ENCODE assay signal across 18 cellular contexts in genomic region chr20:63877755-63878470, GRCh38. TPM values are rescaled to one million over a fixed set of nuclear protein-coding genes. Genes with fewer than 3 reads are reported as not detected.
DNase-seq lines count a peak whose midpoint lies in the region; ATAC-seq and TF ChIP-seq lines count a peak whose summit lies in the region.
"Had no signal": no experiment of that assay in that cellular context is flagged by ENCODE, and none has a peak within 500 bp of the region (broad histone marks: within the 10 kb centered on the region; RNA-seq: fewer than 3 reads in every experiment).

No MANE protein-coding gene starts in this region.

- no peak overlapping the region for H3K27ac ChIP-seq in Panc1 (ENCODE audit: low read length)
- H3K27ac ChIP-seq in trophoblast cell (ENCODE audit: low read depth, low read length) = no peak overlapping the region
- H3K27ac ChIP-seq in H9 (ENCODE audit: insufficient read length, low read depth, low read length) = no peak overlapping the region
- H3K27ac ChIP-seq in foreskin keratinocyte = no peak overlapping the region
- H3K27ac ChIP-seq: Peyer's patch had no signal

- H3K79me2 ChIP-seq in trophoblast cell (ENCODE audit: control insufficient read depth, insufficient read depth, low read length, poor library complexity) (no peaks in the 10 kb centered on the region), H9 (ENCODE audit: insufficient read depth, low read length) (no peaks in the 10 kb centered on the region)

- H2BK12ac ChIP-seq in trophoblast cell (ENCODE audit: low read length) = no peak overlapping the region
- H2BK12ac ChIP-seq in H9 (ENCODE audit: insufficient read length, low read depth, low read length) = no peak overlapping the region

- peak overlapping the region; percentile 4 for H3K4ac ChIP-seq in trophoblast cell (ENCODE audit: low read depth, low read length)
- H3K4ac ChIP-seq in H9 (ENCODE audit: low read depth, low read length) = no peak overlapping the region

- peak overlapping the region in 6 of 7 donors; percentile 28 to 60 (median 45) for H3K27ac Mint-ChIP-seq in CD14-positive monocyte
- H3K27ac Mint-ChIP-seq in H9 = no peak overlapping the region

- in situ Hi-C loops in Panc1 (cut with HindIII; ENCODE audit: low pct_unique_long_range_greater_than_20kb, low sequenced_read_pairs) = no loop called here

- H3K27me3 ChIP-seq in Panc1 (ENCODE audit: control insufficient read depth, insufficient read depth, low read length) (no peaks in the 10 kb centered on the region), trophoblast cell (ENCODE audit: insufficient read depth, low read length) (no peaks in the 10 kb centered on the region), H9 (ENCODE audit: insufficient read depth, low read length) (no peaks in the 10 kb centered on the region), foreskin keratinocyte (no peaks in the 10 kb centered on the region)
- H3K27me3 ChIP-seq: Peyer's patch had no signal

- H3K9me3 Mint-ChIP-seq in CD14-positive monocyte (peaks cover 0 to 2% (median 0%) of the 10 kb centered on the region in 7 donors), H9 (no peaks in the 10 kb centered on the region)

- H2BK120ac ChIP-seq in trophoblast cell (ENCODE audit: insufficient read depth, low read length, poor library complexity) = no peak overlapping the region
- H2BK120ac ChIP-seq in H9 (ENCODE audit: low read depth, low read length, poor library complexity, severe bottlenecking) = no peak overlapping the region

- H4K8ac ChIP-seq in trophoblast cell (ENCODE audit: low read depth, low read length) = no peak overlapping the region
- no peak overlapping the region for H4K8ac ChIP-seq in H9 (replicated peaks; ENCODE audit: insufficient read length, low read depth, low read length)

- H3K18ac ChIP-seq in trophoblast cell (ENCODE audit: low read length) = no peak overlapping the region
- no peak overlapping the region for H3K18ac ChIP-seq in H9 (ENCODE audit: insufficient read length, low read depth, low read length)

- H4K91ac ChIP-seq in trophoblast cell (ENCODE audit: low read depth, low read length) = no peak overlapping the region
- no peak overlapping the region for H4K91ac ChIP-seq in H9 (ENCODE audit: insufficient read length, low read depth, low read length)

- H3K36me3 ChIP-seq in Panc1 (ENCODE audit: control insufficient read depth, insufficient read depth, low read length) (peaks cover 11% of the 10 kb centered on the region), trophoblast cell (ENCODE audit: control insufficient read depth in 1 of 2, insufficient read depth in 2 of 2, low read length in 2 of 2) (peaks cover 77 to 78% of the 10 kb centered on the region in 2 experiments)

- no peaks in the 10 kb centered on the region for H3K23me2 ChIP-seq in H9 (ENCODE audit: insufficient read length, low read depth, low read length, poor library complexity, severe bottlenecking)

- no peak overlapping the region for H3K23ac ChIP-seq in trophoblast cell (ENCODE audit: low read length)
- no peak overlapping the region for H3K23ac ChIP-seq in H9 (ENCODE audit: insufficient read length, low read depth, low read length)

- POLR2A ChIA-PET in Panc1 (lab: Charles Lee) = interaction anchor here (0.6 kb wide), 1 partner anchor 13 kb away, joined by 3 read pairs; the partner anchor contains the start of gene TPD52L2

- H2AK5ac ChIP-seq in trophoblast cell (ENCODE audit: low read length) (no peak overlapping the region), H9 (ENCODE audit: insufficient read length, low read length) (no peak overlapping the region)

- H3K4me1 ChIP-seq in Panc1 (ENCODE audit: control insufficient read depth, insufficient read depth, low read length) (no peaks in the 10 kb centered on the region), trophoblast cell (ENCODE audit: control insufficient read depth in 1 of 2, insufficient read depth in 2 of 2, low read length in 2 of 2) (no peaks in the 10 kb centered on the region), H9 (ENCODE audit: insufficient read depth, low read length) (no peaks in the 10 kb centered on the region), foreskin keratinocyte (peaks cover 4% of the 10 kb centered on the region)
- H3K4me1 ChIP-seq: Caco-2 had no signal

- no peaks in the 10 kb centered on the region for H4K20me1 ChIP-seq in H9 (ENCODE audit: control insufficient read depth, insufficient read depth, insufficient read length)

- no peak overlapping the region for H3T11ph ChIP-seq in H9 (ENCODE audit: low read length)

- TSS peak; percentile 23 for BruUV-seq in Panc1 (replicated peaks; lab: Mats Ljungman, UMichigan)

- H3K27me3 Mint-ChIP-seq in CD14-positive monocyte (ENCODE audit: low read depth in 3 of 3) = peaks cover 0 to 4% (median 1%) of the 10 kb centered on the region in 3 donors
- H3K27me3 Mint-ChIP-seq in H9 (ENCODE audit: low read depth) = no peaks in the 10 kb centered on the region

- no peaks in the 10 kb centered on the region for H3K9me3 ChIP-seq in Panc1 (ENCODE audit: control insufficient read depth, insufficient read depth, low read depth, low read length)
- H3K9me3 ChIP-seq in trophoblast cell (ENCODE audit: insufficient read depth, low read depth, low read length) = no peaks in the 10 kb centered on the region
- no peaks in the 10 kb centered on the region for H3K9me3 ChIP-seq in H9 (ENCODE audit: control insufficient read depth, low read depth, low read length)
- H3K9me3 ChIP-seq: Caco-2, Peyer's patch had no signal

- H3K4me2 ChIP-seq in trophoblast cell (ENCODE audit: low read length) = no peak overlapping the region
- H3K4me2 ChIP-seq in H9 (ENCODE audit: insufficient read depth, insufficient read length, low read length) = no peak overlapping the region

- H3K4me3 Mint-ChIP-seq in CD14-positive monocyte = no peak overlapping the region
- H3K4me3 Mint-ChIP-seq in H9 = no peak overlapping the region

- no peak overlapping the region for H2BK20ac ChIP-seq in H9 (ENCODE audit: low read depth, low read length, poor library complexity, severe bottlenecking)

- ATAC-seq in Panc1 = no peak
- peak; percentile 39 for ATAC-seq in left lobe of liver
- no peak for ATAC-seq in foreskin keratinocyte
- ATAC-seq: GM12878 had no signal

- intact Hi-C loops in CD14-positive monocyte (cut with micrococcal nuclease) = no loop called here
- intact Hi-C loops in Panc1 (cut with micrococcal nuclease; ENCODE audit: unreplicated experiment) = no loop called here

- H3K9ac ChIP-seq in trophoblast cell (ENCODE audit: low read length) (no peak overlapping the region), H9 (ENCODE audit: extremely low read depth, insufficient read length, low read length) (no peak overlapping the region)

- H3K36me3 Mint-ChIP-seq in CD14-positive monocyte (peaks cover 66 to 88% of the 10 kb centered on the region in 2 donors), H9 (ENCODE audit: insufficient read depth in 1 of 3, low read depth in 3 of 3) (peaks cover 28 to 64% (median 60%) of the 10 kb centered on the region in 3 experiments; a peak in 6 of 7 replicates)

- H3K4me1 Mint-ChIP-seq in CD14-positive monocyte (peaks cover 45% of the 10 kb centered on the region), H9 (no peaks in the 10 kb centered on the region)

- H2AFZ ChIP-seq in trophoblast cell (ENCODE audit: insufficient read depth, low read length, poor library complexity) (no peak overlapping the region), H9 (ENCODE audit: low read length) (no peak overlapping the region)

- TF ChIP-seq CTCF in CD14-positive monocyte (IDR thresholded peaks at IDR 0.05) = no peak
- TF ChIP-seq CTCF in Panc1 (IDR thresholded peaks at IDR 0.05) = no peak
- TF ChIP-seq CTCF in H9 (conservative IDR thresholded peaks at IDR 0.05) = no peak
- TF ChIP-seq CTCF in foreskin keratinocyte (conservative IDR thresholded peaks at IDR 0.05) = no peak

- H3K14ac ChIP-seq in trophoblast cell (ENCODE audit: low read length) = no peak overlapping the region
- no peak overlapping the region for H3K14ac ChIP-seq in H9 (ENCODE audit: insufficient read depth, low read length)

- no peak overlapping the region for H3K56ac ChIP-seq in H9 (ENCODE audit: insufficient read length, low read depth, low read length)

- H3K4me3 ChIP-seq in Panc1 (ENCODE audit: low read depth in 2 of 2, low read length in 2 of 2) (no peak overlapping the region), trophoblast cell (ENCODE audit: low read depth, low read length) (no peak overlapping the region)
- H3K4me3 ChIP-seq: GM12878, Peyer's patch had no signal

- no peak overlapping the region for H4K5ac ChIP-seq in H9 (ENCODE audit: insufficient read length, low read depth, low read length)

- H3K79me1 ChIP-seq in trophoblast cell (ENCODE audit: low read length) (no peaks in the 10 kb centered on the region), H9 (ENCODE audit: insufficient read depth, low read depth, low read length, poor library complexity, severe bottlenecking) (peaks cover 4% of the 10 kb centered on the region)

- no peak overlapping the region for H2BK15ac ChIP-seq in H9 (ENCODE audit: low read depth, low read length)

- CTCF ChIA-PET in Panc1 (lab: Charles Lee) = no interaction called here

- H2BK5ac ChIP-seq in trophoblast cell (ENCODE audit: low read depth, low read length, poor library complexity) (no peak overlapping the region), H9 (ENCODE audit: insufficient read length, low read length) (no peak overlapping the region)

- no CpG with 5 or more reads among the region's 32 CpGs for WGBS in trophoblast cell (ENCODE audit: extremely low coverage, insufficient coverage, insufficient read length)
- no CpG with 5 or more reads among the region's 32 CpGs for WGBS in H9 (ENCODE audit: extremely low coverage, insufficient read length, low lambda C conversion rate)

- H4K12ac ChIP-seq in trophoblast cell (ENCODE audit: low read depth, low read length) = no peak overlapping the region

- DNase-seq in CD14-positive monocyte (ENCODE audit: low spot score) (no peak), Panc1 (ENCODE audit: low read depth, low spot score) (no peak), left lobe of liver (ENCODE audit: low spot score) (no peak), trophoblast cell (no peak), H4 (ENCODE audit: low spot score) (no peak), H9 (no peak), foreskin keratinocyte (no peak)
- DNase-seq: C1 segment of cervical spinal cord, Caco-2, DMS53, KBM-7, NCI-H187, NCI-H2171, NCI-H774, Peyer's patch, SW 1271 had no signal

RNA-seq across cellular contexts. Expression of gene TPD52L2, which starts 12.8 kb away (rescaled TPM):
- polyA plus RNA-seq in CD14-positive monocyte = 100 to 1,000 TPM; 144 to 167 TPM
- total RNA-seq in Panc1 (2021; ENCODE audit: unreplicated experiment) = 113 TPM
- polyA plus RNA-seq in Panc1 (2012; ENCODE audit: insufficient read length) = 128 TPM
- total RNA-seq in left lobe of liver = 17.3 TPM
- polyA plus RNA-seq in trophoblast cell (2013) = 67.0 and 68.3 TPM in 2 replicates
- 44.7 and 56.7 TPM in 2 replicates for total RNA-seq in H4 (2014; rRNA removed; shearing (Covaris generic))
- total RNA-seq in H9 (2021) = 94.1 and 98.4 TPM in 2 replicates
- total RNA-seq in foreskin keratinocyte = 137 and 144 TPM in 2 replicates
- 128 and 133 TPM in 2 replicates for polyA plus RNA-seq in foreskin keratinocyte

RNA-seq across cellular contexts. Expression of gene ABHD16B, which starts 16.6 kb away (rescaled TPM):
- polyA plus RNA-seq in CD14-positive monocyte (not detected), foreskin keratinocyte (not detected in 2 replicates)
- total RNA-seq in Panc1 (2021; ENCODE audit: unreplicated experiment) (not detected), left lobe of liver (not detected), H9 (2021) (not detected in 2 replicates), foreskin keratinocyte (not detected in 2 replicates)
- polyA plus RNA-seq in Panc1 (2012; ENCODE audit: insufficient read length) = 2.2 TPM
- not detected in 2 replicates for polyA plus RNA-seq in trophoblast cell (2013)
- not detected in 2 replicates for total RNA-seq in H4 (2014; rRNA removed; shearing (Covaris generic))
- total RNA-seq: GM12878, NCI-H460, Peyer's patch had no signal

RNA-seq across cellular contexts. Expression of gene DNAJC5, which starts 17.0 kb away (rescaled TPM):
- polyA plus RNA-seq in CD14-positive monocyte (1 to 10 TPM; 5.9 to 7.4 TPM), foreskin keratinocyte (35.8 and 37.0 TPM in 2 replicates)
- total RNA-seq in Panc1 (2021; ENCODE audit: unreplicated experiment) (59.5 TPM), left lobe of liver (17.8 TPM), H9 (2021) (42.9 and 43.0 TPM in 2 replicates), foreskin keratinocyte (71.1 and 74.0 TPM in 2 replicates)
- polyA plus RNA-seq in Panc1 (2012; ENCODE audit: insufficient read length) = 53.2 TPM
- polyA plus RNA-seq in trophoblast cell (2013) = 24.9 and 25.0 TPM in 2 replicates
- 16.1 and 21.0 TPM in 2 replicates for total RNA-seq in H4 (2014; rRNA removed; shearing (Covaris generic))

RNA-seq across cellular contexts. Expression of gene ZBTB46, which starts 46.8 kb away (rescaled TPM):
- under 1 TPM; 0.07 to 0.37 TPM for polyA plus RNA-seq in CD14-positive monocyte
- total RNA-seq in Panc1 (2021; ENCODE audit: unreplicated experiment) = 15.2 TPM
- polyA plus RNA-seq in Panc1 (2012; ENCODE audit: insufficient read length) = 8.3 TPM
- 4.7 TPM for total RNA-seq in left lobe of liver
- polyA plus RNA-seq in trophoblast cell (2013) = 5.9 and 6.3 TPM in 2 replicates
- 0.68 and 3.1 TPM in 2 replicates for total RNA-seq in H4 (2014; rRNA removed; shearing (Covaris generic))
- 27.1 and 27.3 TPM in 2 replicates for total RNA-seq in H9 (2021)
- 0.20 and 0.21 TPM in 2 replicates for total RNA-seq in foreskin keratinocyte
- 0.06 and 0.09 TPM in 2 replicates for polyA plus RNA-seq in foreskin keratinocyte

Comparison
In these comparisons a context has a peak if more than half of its experiments do, and no peak if none do; other contexts are left out.
1. H3K27ac Mint-ChIP-seq: peak in CD14-positive monocyte (6 of 7); none in H9 (0 of 3).